ENCODE assay signal across 10 cellular contexts in the genomic region with DNA sequence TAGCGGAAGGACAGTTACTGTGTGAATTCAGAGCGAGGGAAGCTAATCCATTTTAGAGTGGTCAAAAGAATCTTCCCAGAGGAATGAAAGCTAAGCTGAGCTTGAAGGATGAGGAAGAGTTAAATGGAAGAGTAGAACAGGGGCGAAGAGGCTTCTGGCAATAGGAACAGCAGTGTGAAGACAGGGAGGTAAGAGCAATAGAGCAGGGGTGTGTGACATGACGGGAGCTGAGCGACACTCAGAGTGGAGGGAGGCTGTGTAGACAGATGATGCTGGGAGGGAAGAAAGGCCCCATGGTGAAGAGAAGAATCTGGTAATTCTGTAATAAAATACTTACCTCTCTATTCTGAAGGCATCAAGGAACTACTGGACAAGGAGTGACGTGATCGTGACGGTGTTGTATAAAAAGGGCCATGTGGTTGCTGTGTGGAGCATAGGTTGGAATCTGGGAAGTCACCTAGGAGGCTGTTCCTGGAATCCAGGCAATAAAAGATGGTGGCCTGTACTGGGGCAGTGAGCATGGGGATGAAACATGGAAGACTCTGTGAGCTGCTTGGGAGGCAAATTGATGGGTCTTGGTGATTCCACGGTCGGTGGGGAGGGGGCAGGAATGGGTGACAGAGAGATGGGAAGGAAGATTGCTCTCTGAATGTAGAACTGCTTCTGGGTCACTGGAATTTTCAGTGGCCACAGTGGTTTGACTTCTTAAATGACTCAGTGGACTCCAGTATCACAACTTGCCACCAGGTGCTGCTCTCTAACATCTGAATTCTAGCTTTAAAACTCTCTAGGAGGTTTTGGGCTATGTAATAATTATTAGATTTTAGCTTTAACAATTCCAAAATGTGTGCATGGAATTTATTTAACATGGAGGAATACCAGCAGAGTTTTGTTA.
DNase-seq lines count a peak whose midpoint lies in the region; TF ChIP-seq lines count a peak whose summit lies in the region.
"Had no signal": no experiment of that assay in that cellular context is flagged by ENCODE, and none has a peak within 500 bp of the region (broad histone marks: within the 10 kb centered on the region; RNA-seq: fewer than 3 reads in every experiment).

No MANE protein-coding gene starts in this region.

- H3K27me3 ChIP-seq in PC-9 (ENCODE audit: insufficient read depth, low read depth) (no peaks in the 10 kb centered on the region), fibroblast of lung (ENCODE audit: control insufficient read depth, insufficient read depth, low read length) (no peaks in the 10 kb centered on the region)

- H3K4me3 ChIP-seq in PC-9 (no peak overlapping the region), fibroblast of lung (replicated peaks in 1 of 4; ENCODE audit: control extremely low read depth in 1 of 4, insufficient read depth in 1 of 4, low read depth in 3 of 4, low read length in 4 of 4) (no peak overlapping the region), coronary artery (no peak overlapping the region)

- H3K4me1 ChIP-seq in PC-9 (replicated peaks; ENCODE audit: insufficient read depth) (no peaks in the 10 kb centered on the region), fibroblast of lung (ENCODE audit: control insufficient read depth, extremely low read depth, insufficient read depth, low read length) (no peaks in the 10 kb centered on the region)

- H3K27ac ChIP-seq in PC-9 (no peak overlapping the region), fibroblast of lung (ENCODE audit: insufficient read depth, low read length) (no peak overlapping the region), coronary artery (no peak overlapping the region)

- no peaks in the 10 kb centered on the region for H3K36me3 ChIP-seq in PC-9 (ENCODE audit: low read depth)
- H3K36me3 ChIP-seq in fibroblast of lung (ENCODE audit: control insufficient read depth, insufficient read depth, low read length): no peaks in the 10 kb centered on the region

- H3K9me3 Mint-ChIP-seq in progenitor cell of endocrine pancreas (ENCODE audit: low read depth): peaks cover 4% of the 10 kb centered on the region

- CTCF ChIA-PET in PC-9 (lab: Charles Lee): interaction anchor here (1.0 kb wide), 1 partner anchor 11 kb away, joined by 3 read pairs; no protein-coding TSS in a partner anchor

- H3K27me3 Mint-ChIP-seq in progenitor cell of endocrine pancreas: no peaks in the 10 kb centered on the region

- H2AFZ ChIP-seq in PC-9: no peak overlapping the region
- H2AFZ ChIP-seq in fibroblast of lung (ENCODE audit: low read length): no peak overlapping the region

- H3K4me1 Mint-ChIP-seq in progenitor cell of endocrine pancreas (ENCODE audit: low read depth): no peaks in the 10 kb centered on the region

- H3K4me2 ChIP-seq in PC-9 (no peak overlapping the region), fibroblast of lung (ENCODE audit: extremely low read depth, insufficient read depth, low read length) (no peak overlapping the region)

- POLR2A ChIA-PET in PC-9 (lab: Charles Lee; ENCODE audit: unreplicated experiment): no interaction called here

- H3K4me3 Mint-ChIP-seq in progenitor cell of endocrine pancreas (ENCODE audit: low read depth): no peak overlapping the region

- DNase-seq in DMS 273 (lab: John Stamatoyannopoulos, UW; ENCODE audit: unreplicated experiment): peak; percentile 2
- no peak for DNase-seq in DMS 273 treated with DMSO at 0.1 percent for 48 hours (lab: John Stamatoyannopoulos, UW)
- no peak for DNase-seq in PC-9
- DNase-seq in fibroblast of lung (ENCODE audit: low read depth in 2 of 2): peak; percentile 17 to 31
- no peak for DNase-seq in progenitor cell of endocrine pancreas (ENCODE audit: low spot score, unreplicated experiment)
- no peak for DNase-seq in NCI-H345 (lab: John Stamatoyannopoulos, UW)
- DNase-seq in coronary artery (ENCODE audit: low spot score): no peak
- no peak for DNase-seq in hippocampal formation (lab: John Stamatoyannopoulos, UW)
- DNase-seq: 8988T; activated CD8-positive, alpha-beta memory T cell treated with anti-CD3 and anti-CD28 coated beads, Interleukin-2, amount 50 U/mL, for 4 hours had no signal

- no peaks in the 10 kb centered on the region for H3K9me2 ChIP-seq in PC-9 (ENCODE audit: insufficient read depth)

- TF ChIP-seq CTCF in PC-9 (conservative IDR thresholded peaks at IDR 0.05) (peak; percentile 39; the same call in 1 of the 2 replicates), fibroblast of lung (conservative IDR thresholded peaks at IDR 0.05 in 1 of 2, IDR thresholded peaks at IDR 0.05 in 1 of 2; ENCODE audit: low read depth in 1 of 2, low read length in 2 of 2) (peak; percentile 30 to 49), progenitor cell of endocrine pancreas (IDR thresholded peaks at IDR 0.05; ENCODE audit: unreplicated experiment) (peak; percentile 34), coronary artery (IDR thresholded peaks at IDR 0.05) (no peak)

- H3K27ac Mint-ChIP-seq in progenitor cell of endocrine pancreas: peak overlapping the region; percentile 0

- no peaks in the 10 kb centered on the region for H3K36me3 Mint-ChIP-seq in progenitor cell of endocrine pancreas (ENCODE audit: insufficient read depth)

- intact Hi-C loops in PC-9 (cut with micrococcal nuclease; ENCODE audit: unreplicated experiment): no loop called here

- H3K9me3 ChIP-seq in PC-9 (ENCODE audit: insufficient read depth, low read depth) (no peaks in the 10 kb centered on the region), fibroblast of lung (ENCODE audit: control insufficient read depth, insufficient read depth, low read depth, low read length) (no peaks in the 10 kb centered on the region)

- H3F3A ChIP-seq in PC-9 (ENCODE audit: insufficient read depth, low read depth): no peaks in the 10 kb centered on the region

- H4K20me1 ChIP-seq in PC-9 (ENCODE audit: insufficient read depth): no peaks in the 10 kb centered on the region
- H4K20me1 ChIP-seq in fibroblast of lung (ENCODE audit: control insufficient read depth, extremely low read depth, insufficient read depth, low read length): no peaks in the 10 kb centered on the region

- H3K79me2 ChIP-seq in PC-9 (ENCODE audit: low read depth) (no peaks in the 10 kb centered on the region), fibroblast of lung (ENCODE audit: control insufficient read depth, insufficient read depth, low read length) (no peaks in the 10 kb centered on the region)

- H3K9ac ChIP-seq in fibroblast of lung (ENCODE audit: insufficient read depth, low read length): no peak overlapping the region

- BruUV-seq in PC-9 (replicated peaks; lab: Mats Ljungman, UMichigan): no TSS peak

Comparison
In these comparisons a context has a peak if more than half of its experiments do, and no peak if none do; other contexts are left out.
1. DNase-seq: peak in DMS 273 (single experiment) and fibroblast of lung (2 of 2); none in DMS 273 treated with DMSO at 0.1 percent for 48 hours (single experiment), PC-9 (0 of 2), progenitor cell of endocrine pancreas (single experiment), NCI-H345 (single experiment), coronary artery (single experiment) and hippocampal formation (0 of 2).